ENCODE assay signal across 8 cellular contexts in genomic region chr4:83114576-83114975, GRCh38. TPM values are rescaled to one million over a fixed set of nuclear protein-coding genes. Genes with fewer than 3 reads are reported as not detected.
DNase-seq lines count a peak whose midpoint lies in the region; ATAC-seq and TF ChIP-seq lines count a peak whose summit lies in the region.

A gene with protein sequence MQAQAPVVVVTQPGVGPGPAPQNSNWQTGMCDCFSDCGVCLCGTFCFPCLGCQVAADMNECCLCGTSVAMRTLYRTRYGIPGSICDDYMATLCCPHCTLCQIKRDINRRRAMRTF (minus strand): TSS chr4:83114729. CDS start chr4:83107921, 6,808 bp downstream.

- peak; percentile 48 for ATAC-seq in GM18519 (IDR thresholded peaks at IDR 0.05; ENCODE audit: low FRiP score, unreplicated experiment)

- peak within 1 kb of the TSS; percentile 27 for H2AFZ ChIP-seq in neuron (ENCODE audit: low read depth, low read length)

- H3K36me3 Mint-ChIP-seq in HFFc6 (ENCODE audit: low read depth), result no peaks in the 10 kb centered on the region
- H3K36me3 Mint-ChIP-seq in activated naive CD8-positive, alpha-beta T cell, result peaks cover 3% of the 10 kb centered on the region

- H3K4me3 Mint-ChIP-seq in HFFc6, result peak within 1 kb of the TSS; percentile 63
- H3K4me3 Mint-ChIP-seq in activated naive CD8-positive, alpha-beta T cell, result peak within 1 kb of the TSS; percentile 94

- H3K27ac ChIP-seq in tibial artery, result no peak within 1 kb of the TSS

- H3K36me3 ChIP-seq in neuron (ENCODE audit: insufficient read depth, low read length) (no peaks in the 10 kb centered on the region), tibial artery (no peaks in the 10 kb centered on the region)

- H3K9me3 Mint-ChIP-seq in HFFc6, result no peaks in the 10 kb centered on the region
- no peaks in the 10 kb centered on the region for H3K9me3 Mint-ChIP-seq in activated naive CD8-positive, alpha-beta T cell (ENCODE audit: low read depth)

- peaks cover 7% of the 10 kb centered on the region for H3K4me1 ChIP-seq in neuron (ENCODE audit: insufficient read depth, low read length)
- H3K4me1 ChIP-seq in tibial artery, result peaks cover 0 to 9% (median 8%) of the 10 kb centered on the region in 4 donors

- H3K27me3 ChIP-seq in neuron (ENCODE audit: insufficient read depth, low read length) (peaks cover 14% of the 10 kb centered on the region), tibial artery (no peaks in the 10 kb centered on the region)

- H3K9me3 ChIP-seq in neuron (ENCODE audit: low read length) (no peaks in the 10 kb centered on the region), tibial artery (no peaks in the 10 kb centered on the region)

- intact Hi-C loops in tibial artery (cut with DNase I; ENCODE audit: low total_unique reads), result no loop called here

- H3K4me3 ChIP-seq in neuron (ENCODE audit: low read length) (no peak within 1 kb of the TSS), tibial artery (no peak within 1 kb of the TSS)

- TF ChIP-seq CTCF in HFFc6 (IDR thresholded peaks at IDR 0.05), result no peak
- no peak for TF ChIP-seq CTCF in tibial artery (IDR thresholded peaks at IDR 0.05)

- H3K27me3 Mint-ChIP-seq in HFFc6 (ENCODE audit: insufficient read depth), result no peaks in the 10 kb centered on the region; the same call in 1 of the 2 replicates
- H3K27me3 Mint-ChIP-seq in activated naive CD8-positive, alpha-beta T cell, result no peaks in the 10 kb centered on the region

- H3K27ac Mint-ChIP-seq in HFFc6, result peak within 1 kb of the TSS; percentile 80
- H3K27ac Mint-ChIP-seq in activated naive CD8-positive, alpha-beta T cell, result peak within 1 kb of the TSS; percentile 96

- DNase-seq in HFFc6 (no peak), NCI-H1092 (lab: John Stamatoyannopoulos, UW) (peak; percentile 1), tibial artery (no peak), DMS53 (lab: John Stamatoyannopoulos, UW) (no peak), SHP77 (lab: John Stamatoyannopoulos, UW) (no peak)

- H3K4me1 Mint-ChIP-seq in HFFc6 (ENCODE audit: low read depth), result peaks cover 63% of the 10 kb centered on the region
- peaks cover 60% of the 10 kb centered on the region for H3K4me1 Mint-ChIP-seq in activated naive CD8-positive, alpha-beta T cell (ENCODE audit: low read depth)

RNA-seq across cellular contexts. Expression of the gene that starts here (rescaled TPM):
- total RNA-seq in HFFc6 (2021; fragmentation: NEBNext Ultra II Directional; extraction: Animal tissue kit (Norgen Biotek cat#: 25700)), result 1 to 10 TPM; 1.8 to 7.4 (median 5.7) TPM
